ENCODE assay signal across 8 cellular contexts in the genomic region with DNA sequence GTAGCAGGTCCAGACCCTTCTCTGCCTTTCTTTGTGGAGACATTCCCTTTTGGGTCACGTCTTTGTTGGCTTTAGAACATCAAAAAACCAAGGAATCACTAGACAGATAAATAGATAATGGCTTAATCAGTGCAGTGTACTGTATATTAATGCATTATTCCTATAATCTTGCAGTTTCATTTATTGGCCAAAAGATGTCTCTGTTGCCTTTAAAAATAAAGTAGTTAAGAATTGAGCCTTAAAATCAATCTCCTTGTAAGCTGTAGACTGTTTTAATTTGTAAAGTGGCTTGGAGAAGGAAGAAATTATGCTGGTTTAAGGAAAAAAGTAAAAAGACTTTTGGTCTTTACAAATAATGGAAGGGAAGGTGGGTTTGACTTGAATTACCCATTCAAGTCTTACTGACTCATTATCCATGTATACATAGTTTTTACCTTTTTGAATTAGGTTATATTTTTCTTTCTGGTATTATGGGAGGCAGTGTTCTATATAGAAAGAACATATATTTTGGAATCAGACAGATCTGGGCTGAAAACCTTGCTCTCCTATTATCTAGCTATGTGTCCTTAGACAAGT.
A peak's percentile ranks its signal among the peaks of the same experiment; 100 is the strongest.
DNase-seq lines count a peak whose midpoint lies in the region; ATAC-seq, FAIRE-seq and TF ChIP-seq lines count a peak whose summit lies in the region.

No MANE protein-coding gene starts in this region.

- TF ChIP-seq POLR2A in tibial nerve (IDR thresholded peaks at IDR 0.05), result no peak

- FAIRE-seq in GM18507 (lab: Jason Lieb, UNC), result peak; percentile 60

- no peaks in the 10 kb centered on the region for H3K9me3 ChIP-seq in A673 (ENCODE audit: low read depth, low read length, poor library complexity, severe bottlenecking)
- no peaks in the 10 kb centered on the region for H3K9me3 ChIP-seq in SK-N-MC (ENCODE audit: low read depth, low read length)
- H3K9me3 ChIP-seq in tibial nerve, result no peaks in the 10 kb centered on the region

- H3K4me1 ChIP-seq in A673 (ENCODE audit: insufficient read depth, low read length, poor library complexity, severe bottlenecking) (peaks cover 5% of the 10 kb centered on the region), tibial nerve (peaks cover 2 to 72% (median 17%) of the 10 kb centered on the region in 4 donors)

- H3K4me3 ChIP-seq in A673 (ENCODE audit: low read depth, low read length, poor library complexity, severe bottlenecking) (no peak overlapping the region), SK-N-MC (no peak overlapping the region), tibial nerve (no peak overlapping the region)

- H3K36me3 ChIP-seq in A673 (ENCODE audit: insufficient read depth, low read length, poor library complexity, severe bottlenecking) (peaks cover 12% of the 10 kb centered on the region), SK-N-MC (ENCODE audit: insufficient read depth, low read length) (peaks cover 40% of the 10 kb centered on the region), tibial nerve (peaks cover 0 to 58% (median 4%) of the 10 kb centered on the region in 3 donors)

- peak; percentile 42 to 51 for ATAC-seq in left cardiac atrium

- TF ChIP-seq CTCF in A673 (conservative IDR thresholded peaks at IDR 0.05; ENCODE audit: low read depth, low read length) (peak; percentile 63), tibial nerve (IDR thresholded peaks at IDR 0.05) (peak; percentile 34 to 73 (median 47))

- no peak for TF ChIP-seq EP300 in tibial nerve (IDR thresholded peaks at IDR 0.05)

- peak; percentile 46 for DNase-seq in A673 (ENCODE audit: low spot score)
- DNase-seq in GM18507 (ENCODE audit: extremely low spot score, insufficient read length, low read depth), result no peak
- DNase-seq in SK-N-MC (ENCODE audit: low read depth, low spot score), result peak; percentile 53
- DNase-seq in left cardiac atrium, result no peak
- no peak for DNase-seq in tibial nerve (ENCODE audit: low spot score in 2 of 2)
- DNase-seq in stimulated activated naive CD4-positive, alpha-beta T cell treated with Interleukin-2 at 50 U/mL for 16 hours (lab: John Stamatoyannopoulos, UW), result no peak
- DNase-seq in posterior vena cava (ENCODE audit: low spot score), result no peak
- no peak for DNase-seq in iPS-NIHi11 (ENCODE audit: low spot score)

- no TSS peak for BruUV-seq in A673 (replicated peaks; lab: Mats Ljungman, UMichigan)

- H3K27me3 ChIP-seq in A673 (replicated peaks; ENCODE audit: insufficient read depth, low read depth, low read length, poor library complexity) (no peaks in the 10 kb centered on the region), tibial nerve (no peaks in the 10 kb centered on the region)

- POLR2A ChIA-PET in A673 (lab: Charles Lee; ENCODE audit: low non-redundant PET), result no interaction called here

- H3K27ac ChIP-seq in A673 (ENCODE audit: low read depth, low read length, poor library complexity, severe bottlenecking), result no peak overlapping the region
- peak overlapping the region; percentile 35; the same call in 1 of the 2 replicates for H3K27ac ChIP-seq in SK-N-MC
- H3K27ac ChIP-seq in tibial nerve, result peak overlapping the region; percentile 14 to 95 (median 80)

- CTCF ChIA-PET in A673 (lab: Charles Lee), result interaction anchor here (1.7 to 1.8 kb wide), 2 partner anchors 305 to 345 kb away, joined by 9 to 10 read pairs; no protein-coding TSS in a partner anchor

- intact Hi-C loops in A673 (cut with micrococcal nuclease; ENCODE audit: unreplicated experiment) (loop anchor here (2.0 kb wide), 2 partner anchors 304 to 344 kb away; a partner anchor contains a TSS), left cardiac atrium (cut with DNase I) (loop anchor here in 1 of 2 donors (5.0 to 10.0 kb wide), 2 partner anchors 310 to 343 kb away; no protein-coding TSS in a partner anchor), posterior vena cava (cut with DNase I) (loop anchor here (10.0 kb wide), 1 partner anchor 310 kb away; no protein-coding TSS in a partner anchor)

- 30 to 52% methylated on average over 1 of the region's 1 CpG for WGBS in tibial nerve, 2 donors

- H3K9ac ChIP-seq in SK-N-MC (ENCODE audit: insufficient read length), result peak overlapping the region; percentile 8

Comparison
In these comparisons a context has a peak if more than half of its experiments do, and no peak if none do; other contexts are left out.
1. DNase-seq: peak in A673 (single experiment) and SK-N-MC (single experiment); none in GM18507 (single experiment), left cardiac atrium (single experiment), tibial nerve (0 of 2), stimulated activated naive CD4-positive, alpha-beta T cell treated with Interleukin-2 at 50 U/mL for 16 hours (single experiment), posterior vena cava (single experiment) and iPS-NIHi11 (single experiment).